In the genomic region with DNA sequence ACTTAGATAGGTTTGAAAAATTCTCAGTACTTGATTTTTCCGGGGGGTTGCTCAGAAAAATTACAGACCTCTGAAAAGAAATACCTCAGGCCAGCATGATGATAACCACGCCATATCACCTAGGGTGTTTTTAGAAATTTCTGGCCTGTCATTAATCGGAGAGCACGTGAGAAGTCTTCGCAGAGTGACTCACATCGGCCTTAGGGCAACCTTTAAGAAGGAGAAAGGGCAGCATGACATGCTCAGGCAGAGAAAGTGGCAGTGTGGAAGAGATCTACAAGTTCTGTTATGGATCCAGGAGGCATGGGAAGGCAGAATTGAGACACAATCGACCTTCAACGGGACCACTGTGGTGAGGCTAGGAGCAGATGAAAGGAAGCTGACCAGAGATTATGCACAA, we compare ENCODE assay signal across 14 cellular contexts.
DNase-seq lines count a peak whose midpoint lies in the region; ATAC-seq, FAIRE-seq and TF ChIP-seq lines count a peak whose summit lies in the region.
"Had no signal": no experiment of that assay in that cellular context is flagged by ENCODE, and none has a peak within 500 bp of the region (broad histone marks: within the 10 kb centered on the region; RNA-seq: fewer than 3 reads in every experiment).

No MANE protein-coding gene starts in this region.

- H3K36me3 ChIP-seq in mammary epithelial cell (ENCODE audit: insufficient read depth, low read length) (no peaks in the 10 kb centered on the region), pancreas (no peaks in the 10 kb centered on the region)
- H3K36me3 ChIP-seq: MG63 had no signal

- H3K4me1 Mint-ChIP-seq in activated naive CD4-positive, alpha-beta T cell treated with anti-CD3 and anti-CD28 coated beads, Interleukin-2, amount 10 ng/mL, durations not matched to agents 7 days and 5 days = no peaks in the 10 kb centered on the region

- WGBS in mammary epithelial cell (ENCODE audit: low coverage, missing lambda C conversion rate) = 33% methylated on average over 8 of the region's 8 CpGs
- 86 to 94% methylated on average over 8 of the region's 8 CpGs for WGBS in pancreas, 2 donors

- no peaks in the 10 kb centered on the region for H3K36me3 Mint-ChIP-seq in activated naive CD4-positive, alpha-beta T cell treated with anti-CD3 and anti-CD28 coated beads, Interleukin-2, amount 10 ng/mL, durations not matched to agents 7 days and 5 days

- peak; percentile 37 for DNase-seq in M059J (ENCODE audit: low read depth)
- DNase-seq in mammary epithelial cell = peak; percentile 36
- peak; percentile 85 for DNase-seq in islet precursor cell
- DNase-seq in activated naive CD4-positive, alpha-beta T cell treated with anti-CD3 and anti-CD28 coated beads, Interleukin-2, amount 10 ng/mL, durations not matched to agents 7 days and 5 days = no peak
- DNase-seq in pancreas = no peak
- no peak for DNase-seq in stimulated activated CD4-positive, alpha-beta T cell treated with anti-CD3 and anti-CD28 coated beads, Interleukin-15, amount 100 ng/mL, for 24 hours
- no peak for DNase-seq in iPS-NIHi11 (ENCODE audit: low spot score)
- DNase-seq: CD4-positive, alpha-beta T cell; KG1; MG63; NCI-H1092; NCI-H526 treated with DMSO at 0.1 percent for 48 hours had no signal

- no peaks in the 10 kb centered on the region for H3K27me3 Mint-ChIP-seq in activated naive CD4-positive, alpha-beta T cell treated with anti-CD3 and anti-CD28 coated beads, Interleukin-2, amount 10 ng/mL, durations not matched to agents 7 days and 5 days
- H3K27me3 Mint-ChIP-seq: B cell; CD4-positive, alpha-beta T cell had no signal

- H3K27ac ChIP-seq in mammary epithelial cell (ENCODE audit: insufficient read depth, low read depth, low read length) (no peak overlapping the region), pancreas (no peak overlapping the region)

- no peak for TF ChIP-seq CTCF in mammary epithelial cell (conservative IDR thresholded peaks at IDR 0.05 in 1 of 2, IDR thresholded peaks at IDR 0.05 in 1 of 2; ENCODE audit: extremely low read depth in 1 of 2, insufficient read depth in 1 of 2, low read depth in 1 of 2, low read length in 2 of 2)
- TF ChIP-seq CTCF in pancreas (IDR thresholded peaks at IDR 0.05) = no peak

- ATAC-seq in pancreas = no peak
- ATAC-seq: HCT116 had no signal

- intact Hi-C loops in mammary epithelial cell (cut with micrococcal nuclease) = no loop called here
- intact Hi-C loops in pancreas (cut with DNase I) = no loop called here

- no peaks in the 10 kb centered on the region for H3K27me3 ChIP-seq in mammary epithelial cell (ENCODE audit: insufficient read depth, low read length)
- H3K27me3 ChIP-seq in pancreas = no peaks in the 10 kb centered on the region
- H3K27me3 ChIP-seq: MG63 had no signal

- H3K9ac ChIP-seq in mammary epithelial cell (ENCODE audit: insufficient read depth, low read length) = no peak overlapping the region

- H3K9me3 ChIP-seq in mammary epithelial cell (replicated peaks; ENCODE audit: insufficient read depth, low read length) (no peaks in the 10 kb centered on the region), pancreas (no peaks in the 10 kb centered on the region)
- H3K9me3 ChIP-seq: MG63 had no signal

- no peak overlapping the region for H3K4me3 ChIP-seq in mammary epithelial cell (replicated peaks in 1 of 3; ENCODE audit: insufficient read depth in 1 of 3, low read depth in 2 of 3, low read length in 3 of 3)
- H3K4me3 ChIP-seq in pancreas = no peak overlapping the region
- H3K4me3 ChIP-seq: MG63 had no signal

- peaks cover 6% of the 10 kb centered on the region for H3K4me1 ChIP-seq in mammary epithelial cell (ENCODE audit: insufficient read depth, low read length)
- H3K4me1 ChIP-seq in pancreas = no peaks in the 10 kb centered on the region

- H3K9me3 Mint-ChIP-seq in activated naive CD4-positive, alpha-beta T cell treated with anti-CD3 and anti-CD28 coated beads, Interleukin-2, amount 10 ng/mL, durations not matched to agents 7 days and 5 days = no peaks in the 10 kb centered on the region
- H3K9me3 Mint-ChIP-seq: CD4-positive, alpha-beta T cell had no signal

- H4K20me1 ChIP-seq in mammary epithelial cell (ENCODE audit: insufficient read depth, low read length) = no peaks in the 10 kb centered on the region

- CTCF ChIA-PET in mammary epithelial cell (lab: Charles Lee; ENCODE audit: low non-redundant PET) = no interaction called here
- CTCF ChIA-PET in activated naive CD4-positive, alpha-beta T cell treated with anti-CD3 and anti-CD28 coated beads, Interleukin-2, amount 10 ng/mL, durations not matched to agents 7 days and 5 days (lab: Charles Lee) = no interaction called here

- in situ Hi-C loops in mammary epithelial cell (cut with MboI; ENCODE audit: low sequenced_read_pairs in 2 of 2) = no loop called here

- no peak for FAIRE-seq in pancreas (lab: Jason Lieb, UNC)

- H2AFZ ChIP-seq in mammary epithelial cell (ENCODE audit: low read depth, low read length) = peak overlapping the region; percentile 63

- peak overlapping the region; percentile 27 for H3K4me2 ChIP-seq in mammary epithelial cell (ENCODE audit: insufficient read depth, low read depth, low read length)

- H3K79me2 ChIP-seq in mammary epithelial cell (ENCODE audit: insufficient read depth, low read length) = no peaks in the 10 kb centered on the region

- no peak overlapping the region for H3K4me3 Mint-ChIP-seq in activated naive CD4-positive, alpha-beta T cell treated with anti-CD3 and anti-CD28 coated beads, Interleukin-2, amount 10 ng/mL, durations not matched to agents 7 days and 5 days
- H3K4me3 Mint-ChIP-seq: B cell; CD4-positive, alpha-beta T cell had no signal

- no TSS peak for BruUV-seq in mammary epithelial cell (replicated peaks; lab: Mats Ljungman, UMichigan)

- dilution Hi-C loops in mammary epithelial cell (cut with HindIII; ENCODE audit: low sequenced_read_pairs) = no loop called here

- H3K27ac Mint-ChIP-seq in activated naive CD4-positive, alpha-beta T cell treated with anti-CD3 and anti-CD28 coated beads, Interleukin-2, amount 10 ng/mL, durations not matched to agents 7 days and 5 days = no peak overlapping the region
- H3K27ac Mint-ChIP-seq: B cell; CD4-positive, alpha-beta T cell had no signal

Comparison
In these comparisons a context has a peak if more than half of its experiments do, and no peak if none do; other contexts are left out.
1. DNase-seq: peak in M059J (single experiment), mammary epithelial cell (single experiment) and islet precursor cell (single experiment); none in activated naive CD4-positive, alpha-beta T cell treated with anti-CD3 and anti-CD28 coated beads, Interleukin-2, amount 10 ng/mL, durations not matched to agents 7 days and 5 days (single experiment), pancreas (0 of 6), stimulated activated CD4-positive, alpha-beta T cell treated with anti-CD3 and anti-CD28 coated beads, Interleukin-15, amount 100 ng/mL, for 24 hours (single experiment) and iPS-NIHi11 (single experiment).